In genomic region chr14:68947802-68948201, GRCh38 we compare ENCODE assay signal across 8 cellular contexts. TPM values are rescaled to one million over a fixed set of nuclear protein-coding genes. Genes with fewer than 3 reads are reported as not detected.
DNase-seq lines count a peak whose midpoint lies in the region; ATAC-seq and TF ChIP-seq lines count a peak whose summit lies in the region.

No MANE protein-coding gene starts in this region.

- no peaks in the 10 kb centered on the region for H3K27me3 ChIP-seq in HAP-1 (ENCODE audit: low read depth)
- no peaks in the 10 kb centered on the region for H3K27me3 ChIP-seq in heart right ventricle

- TF ChIP-seq CTCF in heart right ventricle (IDR thresholded peaks at IDR 0.05) = no peak

- DNase-seq in HAP-1 (ENCODE audit: low spot score in 2 of 2) (peak; percentile 90 to 92), SW480 (ENCODE audit: low spot score) (peak; percentile 75), heart right ventricle (peak; percentile 74 to 86), nucleus accumbens (lab: John Stamatoyannopoulos, UW) (no peak), SIG-M5 (lab: John Stamatoyannopoulos, UW) (no peak)
- DNase-seq in stimulated activated naive B cell treated with anti-CD40 and anti-IgM and Interleukin-4, amounts not matched to agents 10 μg/mL and 1 μg/mL and 100 μg/mL, for 72 hours = peak; percentile 49

- intact Hi-C loops in heart right ventricle (cut with DNase I) = no loop called here

- H3K9me3 Mint-ChIP-seq in stimulated activated naive B cell treated with anti-CD40 and anti-IgM and Interleukin-4, amounts not matched to agents 10 μg/mL and 1 μg/mL and 100 μg/mL, for 72 hours = no peaks in the 10 kb centered on the region

- H3K27ac Mint-ChIP-seq in stimulated activated naive B cell treated with anti-CD40 and anti-IgM and Interleukin-4, amounts not matched to agents 10 μg/mL and 1 μg/mL and 100 μg/mL, for 72 hours = no peak overlapping the region

- H3K36me3 ChIP-seq in HAP-1 (replicated peaks) (no peaks in the 10 kb centered on the region; the same call in 1 of the 2 replicates), heart right ventricle (peaks cover 0 to 4% (median 0%) of the 10 kb centered on the region in 9 donors)

- H3K9me3 ChIP-seq in HAP-1 = no peaks in the 10 kb centered on the region
- H3K9me3 ChIP-seq in heart right ventricle = no peaks in the 10 kb centered on the region

- 5 to 6% methylated on average over 8 of the region's 8 CpGs for WGBS in heart right ventricle, 2 donors

- peaks cover 4% of the 10 kb centered on the region in 2 donors for H3K27me3 Mint-ChIP-seq in stimulated activated naive B cell treated with anti-CD40 and anti-IgM and Interleukin-4, amounts not matched to agents 10 μg/mL and 1 μg/mL and 100 μg/mL, for 72 hours

- no peak overlapping the region for H3K4me3 Mint-ChIP-seq in stimulated activated naive B cell treated with anti-CD40 and anti-IgM and Interleukin-4, amounts not matched to agents 10 μg/mL and 1 μg/mL and 100 μg/mL, for 72 hours

- peak overlapping the region; percentile 48 to 94 (median 84) for H3K27ac ChIP-seq in heart right ventricle

- H3K4me1 ChIP-seq in HAP-1 = peaks cover 9% of the 10 kb centered on the region
- H3K4me1 ChIP-seq in heart right ventricle = peaks cover 65 to 100% (median 97%) of the 10 kb centered on the region in 9 donors

- ATAC-seq in heart right ventricle (peak; percentile 34 to 82 (median 64)), HG03025 (IDR thresholded peaks at IDR 0.05; ENCODE audit: low FRiP score, unreplicated experiment) (no peak)
- peak; percentile 83 to 87 for ATAC-seq in stimulated activated naive B cell treated with anti-CD40 and anti-IgM and Interleukin-4, amounts not matched to agents 10 μg/mL and 1 μg/mL and 100 μg/mL, for 72 hours (replicated peaks)
- no peak for ATAC-seq in activated CD4-positive, CD25-positive, alpha-beta regulatory T cell treated with anti-CD3 and anti-CD28 coated beads, Interleukin-2, amount 50 U/mL, for 24 hours

- in situ Hi-C loops in HAP-1 (cut with MboI; ENCODE audit: low sequenced_read_pairs) = no loop called here

- no peaks in the 10 kb centered on the region for H3K36me3 Mint-ChIP-seq in stimulated activated naive B cell treated with anti-CD40 and anti-IgM and Interleukin-4, amounts not matched to agents 10 μg/mL and 1 μg/mL and 100 μg/mL, for 72 hours

- peaks cover 16 to 35% of the 10 kb centered on the region in 2 donors for H3K4me1 Mint-ChIP-seq in stimulated activated naive B cell treated with anti-CD40 and anti-IgM and Interleukin-4, amounts not matched to agents 10 μg/mL and 1 μg/mL and 100 μg/mL, for 72 hours

- no peak overlapping the region for H3K4me3 ChIP-seq in HAP-1
- H3K4me3 ChIP-seq in heart right ventricle = peak overlapping the region in 4 of 10 donors; percentile 3 to 20 (median 9)

RNA-seq across cellular contexts. Expression of gene ACTN1, which starts 31.3 kb away (rescaled TPM):
- total RNA-seq in heart right ventricle = 100 to 1,000 TPM in 6 of 10 donors, 10 to 100 TPM in 4; 82.5 to 235 (median 112) TPM
- 100 to 1,000 TPM in 1 of 2 donors, 10 to 100 TPM in 1; 67.2 to 104 TPM for polyA plus RNA-seq in heart right ventricle

Comparison
In these comparisons a context has a peak if more than half of its experiments do, and no peak if none do; other contexts are left out.
1. DNase-seq: peak in HAP-1 (2 of 2), SW480 (single experiment), heart right ventricle (2 of 2) and stimulated activated naive B cell treated with anti-CD40 and anti-IgM and Interleukin-4, amounts not matched to agents 10 μg/mL and 1 μg/mL and 100 μg/mL, for 72 hours (single experiment); none in nucleus accumbens (0 of 56) and SIG-M5 (single experiment).
2. ATAC-seq: peak in heart right ventricle (8 of 8) and stimulated activated naive B cell treated with anti-CD40 and anti-IgM and Interleukin-4, amounts not matched to agents 10 μg/mL and 1 μg/mL and 100 μg/mL, for 72 hours (2 of 2); none in activated CD4-positive, CD25-positive, alpha-beta regulatory T cell treated with anti-CD3 and anti-CD28 coated beads, Interleukin-2, amount 50 U/mL, for 24 hours (0 of 2) and HG03025 (single experiment).